In genomic region chr11:2844116-2844515, GRCh38 we compare ENCODE assay signal across 28 cellular contexts. TPM values are rescaled to one million over a fixed set of nuclear protein-coding genes. Genes with fewer than 3 reads are reported as not detected.
DNase-seq lines count a peak whose midpoint lies in the region; ATAC-seq, FAIRE-seq and TF ChIP-seq lines count a peak whose summit lies in the region.
"Had no signal": no experiment of that assay in that cellular context is flagged by ENCODE, and none has a peak within 500 bp of the region (broad histone marks: within the 10 kb centered on the region; RNA-seq: fewer than 3 reads in every experiment).

No MANE protein-coding gene starts in this region.

- no peak overlapping the region for H2AFZ ChIP-seq in DND-41 (ENCODE audit: low read depth, low read length)
- H2AFZ ChIP-seq in astrocyte (ENCODE audit: low read depth, low read length) = no peak overlapping the region
- H2AFZ ChIP-seq in neuronal stem cell (ENCODE audit: low read length) = no peak overlapping the region

- H3K4me1 ChIP-seq in DND-41 (ENCODE audit: insufficient read depth, low read length) (no peaks in the 10 kb centered on the region), astrocyte (ENCODE audit: insufficient read depth, low read length) (peaks cover 2% of the 10 kb centered on the region), neuronal stem cell (ENCODE audit: control insufficient read depth in 2 of 2, insufficient read depth in 1 of 2, low read depth in 1 of 2, low read length in 2 of 2) (peaks cover 15 to 21% of the 10 kb centered on the region in 2 donors)
- H3K4me1 ChIP-seq: body of pancreas, gastrocnemius medialis, right lobe of liver, stomach, tibial artery had no signal

- DNase-seq in DND-41 (peak; percentile 54), astrocyte (ENCODE audit: low read depth) (peak; percentile 15), neuronal stem cell (ENCODE audit: low spot score) (no peak), NCI-H1105 treated with DMSO at 0.1 percent for 48 hours (lab: John Stamatoyannopoulos, UW) (no peak)
- peak; percentile 34 for DNase-seq in Jurkat, Clone E6-1 (ENCODE audit: low read depth, low spot score)
- no peak for DNase-seq in effector CD4-positive, alpha-beta T cell
- DNase-seq: activated CD4-positive, alpha-beta T cell treated with anti-CD3 and anti-CD28 coated beads, Interleukin-2, amount 50 U/mL, for 4 hours; activated CD4-positive, CD25-positive, alpha-beta regulatory T cell; activated CD8-positive, alpha-beta memory T cell treated with anti-CD3 and anti-CD28 coated beads, Interleukin-2, amount 50 U/mL, for 48 hours; activated naive CD8-positive, alpha-beta T cell treated with anti-CD3 and anti-CD28 coated beads, Interleukin-2, amount 10 ng/mL, durations not matched to agents 7 days and 5 days; body of pancreas; CD8-positive, alpha-beta memory T cell; DMS153; gastrocnemius medialis; H7; hypothalamus; left ventricle myocardium superior; NCI-H2029 treated with DMSO at 0.1 percent for 48 hours; NCI-H446; NCI-H82; right lobe of liver; SHP77; stomach; tibial artery had no signal

- H3K14ac ChIP-seq in neuronal stem cell (ENCODE audit: low read length) = no peak overlapping the region

- H3K27me3 Mint-ChIP-seq in astrocyte (ENCODE audit: low read depth, unreplicated experiment) = peaks cover 48% of the 10 kb centered on the region
- H3K27me3 Mint-ChIP-seq: activated naive CD8-positive, alpha-beta T cell treated with anti-CD3 and anti-CD28 coated beads, Interleukin-2, amount 10 ng/mL, durations not matched to agents 7 days and 5 days; CD8-positive, alpha-beta memory T cell had no signal

- peak overlapping the region; percentile 21 for H2BK5ac ChIP-seq in neuronal stem cell (ENCODE audit: low read length)

- peaks cover 5% of the 10 kb centered on the region for H3K79me1 ChIP-seq in neuronal stem cell (ENCODE audit: low read depth, low read length)

- H4K91ac ChIP-seq in neuronal stem cell (ENCODE audit: low read depth, low read length, poor library complexity) = no peak overlapping the region

- no peaks in the 10 kb centered on the region for H3K79me2 ChIP-seq in DND-41 (ENCODE audit: insufficient read depth, low read length)
- no peaks in the 10 kb centered on the region for H3K79me2 ChIP-seq in astrocyte (ENCODE audit: insufficient read depth, low read length)

- H2BK15ac ChIP-seq in neuronal stem cell (ENCODE audit: low read length) = peak overlapping the region; percentile 0

- no peaks in the 10 kb centered on the region for H3K36me3 Mint-ChIP-seq in astrocyte (ENCODE audit: low read depth, unreplicated experiment)
- H3K36me3 Mint-ChIP-seq: activated naive CD8-positive, alpha-beta T cell treated with anti-CD3 and anti-CD28 coated beads, Interleukin-2, amount 10 ng/mL, durations not matched to agents 7 days and 5 days; CD8-positive, alpha-beta memory T cell had no signal

- no peak for FAIRE-seq in astrocyte (lab: Jason Lieb, UNC)
- FAIRE-seq: GM12891 had no signal

- H3K27ac ChIP-seq in DND-41 (ENCODE audit: low read length) (no peak overlapping the region), astrocyte (ENCODE audit: low read depth, low read length) (no peak overlapping the region), neuronal stem cell (replicated peaks; ENCODE audit: low read length) (no peak overlapping the region)
- H3K27ac ChIP-seq: body of pancreas, gastrocnemius medialis, right lobe of liver, stomach, tibial artery had no signal

- peak overlapping the region; percentile 68 for H3K18ac ChIP-seq in neuronal stem cell (ENCODE audit: low read length)

- H4K20me1 ChIP-seq in DND-41 (ENCODE audit: insufficient read depth, low read length) (peaks cover 10% of the 10 kb centered on the region; the same call in 1 of the 2 replicates), astrocyte (ENCODE audit: insufficient read depth, low read length) (no peaks in the 10 kb centered on the region)

- H3K4me3 ChIP-seq in DND-41 (ENCODE audit: low read depth in 1 of 2, low read length in 2 of 2) (no peak overlapping the region), astrocyte (ENCODE audit: insufficient read depth, low read depth, low read length) (no peak overlapping the region), neuronal stem cell (ENCODE audit: low read length in 2 of 2) (no peak overlapping the region)
- no peak overlapping the region for H3K4me3 ChIP-seq in Jurkat, Clone E6-1 (ENCODE audit: low read length)
- H3K4me3 ChIP-seq: body of pancreas, gastrocnemius medialis, right lobe of liver, stomach, tibial artery had no signal

- peak overlapping the region; percentile 51 for H2BK120ac ChIP-seq in neuronal stem cell (ENCODE audit: low read depth, low read length)

- peak overlapping the region; percentile 65 for H2BK12ac ChIP-seq in neuronal stem cell (ENCODE audit: low read length)

- peaks cover 14% of the 10 kb centered on the region for H3K4me1 Mint-ChIP-seq in astrocyte (ENCODE audit: low read depth, unreplicated experiment)
- H3K4me1 Mint-ChIP-seq: activated naive CD8-positive, alpha-beta T cell treated with anti-CD3 and anti-CD28 coated beads, Interleukin-2, amount 10 ng/mL, durations not matched to agents 7 days and 5 days had no signal

- H3K36me3 ChIP-seq in DND-41 (ENCODE audit: insufficient read depth, low read length) = no peaks in the 10 kb centered on the region
- H3K36me3 ChIP-seq in astrocyte (ENCODE audit: insufficient read depth, low read length) = no peaks in the 10 kb centered on the region
- H3K36me3 ChIP-seq in neuronal stem cell (replicated peaks in 1 of 2; ENCODE audit: control insufficient read depth in 2 of 2, insufficient read depth in 2 of 2, low read length in 2 of 2) = no peaks in the 10 kb centered on the region
- H3K36me3 ChIP-seq: gastrocnemius medialis, right lobe of liver, tibial artery had no signal

- H3K27ac Mint-ChIP-seq in astrocyte (ENCODE audit: unreplicated experiment) = no peak overlapping the region
- H3K27ac Mint-ChIP-seq: activated naive CD8-positive, alpha-beta T cell treated with anti-CD3 and anti-CD28 coated beads, Interleukin-2, amount 10 ng/mL, durations not matched to agents 7 days and 5 days had no signal

- H3K4me2 ChIP-seq in DND-41 (ENCODE audit: insufficient read depth, low read length) = no peak overlapping the region
- H3K4me2 ChIP-seq in astrocyte (ENCODE audit: low read length) = no peak overlapping the region
- no peak overlapping the region for H3K4me2 ChIP-seq in neuronal stem cell (ENCODE audit: insufficient read depth, low read length, poor library complexity, severe bottlenecking)

- H3K4ac ChIP-seq in neuronal stem cell (ENCODE audit: low read length) = no peak overlapping the region

- TF ChIP-seq CTCF in DND-41 (IDR thresholded peaks at IDR 0.05; ENCODE audit: borderline replicate concordance, extremely low read depth, low read length, poor library complexity, severe bottlenecking) (no peak), astrocyte (IDR thresholded peaks at IDR 0.05; ENCODE audit: insufficient read depth, low read depth, low read length) (no peak)

- no peak overlapping the region for H3K4me3 Mint-ChIP-seq in astrocyte (ENCODE audit: unreplicated experiment)
- H3K4me3 Mint-ChIP-seq: activated naive CD8-positive, alpha-beta T cell treated with anti-CD3 and anti-CD28 coated beads, Interleukin-2, amount 10 ng/mL, durations not matched to agents 7 days and 5 days; CD8-positive, alpha-beta memory T cell; neural crest cell had no signal

- no peak overlapping the region for H3K9ac ChIP-seq in DND-41 (ENCODE audit: low read depth, low read length)
- H3K9ac ChIP-seq in astrocyte (ENCODE audit: low read length) = no peak overlapping the region
- H3K9ac ChIP-seq in neuronal stem cell (ENCODE audit: low read depth, low read length, poor library complexity) = no peak overlapping the region

- H3K9me3 Mint-ChIP-seq in astrocyte (ENCODE audit: unreplicated experiment) = no peaks in the 10 kb centered on the region
- H3K9me3 Mint-ChIP-seq: activated naive CD8-positive, alpha-beta T cell treated with anti-CD3 and anti-CD28 coated beads, Interleukin-2, amount 10 ng/mL, durations not matched to agents 7 days and 5 days; CD8-positive, alpha-beta memory T cell; neural crest cell had no signal

- peak overlapping the region; percentile 81 for H2AK5ac ChIP-seq in neuronal stem cell (ENCODE audit: low read depth, low read length)

- WGBS in neuronal stem cell (ENCODE audit: extremely low coverage in 2 of 2, insufficient read length in 2 of 2, insufficient replicate concordance in 1 of 2), 2 donors = no CpG with 5 or more reads among the region's 9 CpGs

- no peak overlapping the region for H4K8ac ChIP-seq in neuronal stem cell (ENCODE audit: low read depth, low read length)

- ATAC-seq in DND-41 (ENCODE audit: insufficient read depth, low read depth) (peak; percentile 86), GM19452 (IDR thresholded peaks at IDR 0.05; ENCODE audit: unreplicated experiment) (no peak)
- ATAC-seq: body of pancreas, esophagus mucosa, gastrocnemius medialis, left ventricle myocardium superior, right lobe of liver had no signal

- H3K23ac ChIP-seq in neuronal stem cell (ENCODE audit: low read depth, low read length, poor library complexity) = peak overlapping the region; percentile 94

- H3K27me3 ChIP-seq in DND-41 (ENCODE audit: insufficient read depth, low read length, poor library complexity) (no peaks in the 10 kb centered on the region), astrocyte (ENCODE audit: insufficient read depth, low read length) (no peaks in the 10 kb centered on the region), neuronal stem cell (ENCODE audit: control insufficient read depth in 3 of 3, insufficient read depth in 3 of 3, low read depth in 1 of 3, low read length in 3 of 3) (peaks cover 0 to 52% (median 2%) of the 10 kb centered on the region in 3 experiments)
- H3K27me3 ChIP-seq: body of pancreas, gastrocnemius medialis, right lobe of liver, stomach had no signal

- H3K9me3 ChIP-seq in DND-41 (ENCODE audit: insufficient read depth, low read length, severe bottlenecking) = no peaks in the 10 kb centered on the region
- no peaks in the 10 kb centered on the region for H3K9me3 ChIP-seq in astrocyte (ENCODE audit: insufficient read depth, low read depth, low read length)
- H3K9me3 ChIP-seq in neuronal stem cell (replicated peaks in 1 of 2; ENCODE audit: control insufficient read depth in 2 of 2, insufficient read depth in 1 of 2, low read depth in 1 of 2, low read length in 2 of 2) = no peaks in the 10 kb centered on the region
- H3K9me3 ChIP-seq: body of pancreas, gastrocnemius medialis, right lobe of liver, stomach, tibial artery had no signal

RNA-seq across cellular contexts. Expression of gene CDKN1C, which starts 41.5 kb away (rescaled TPM):
- polyA plus RNA-seq in Jurkat, Clone E6-1 (2012; ENCODE audit: insufficient read depth, insufficient read length) = 7.8 TPM
- 3.8 and 7.5 TPM in 2 replicates for total RNA-seq in astrocyte
- polyA plus RNA-seq in neuronal stem cell (2013, experiment 1 of 2) = 45.4 TPM
- polyA plus RNA-seq in neuronal stem cell (2013, experiment 2 of 2) = 48.3 TPM

Comparison
In these comparisons a context has a peak if more than half of its experiments do, and no peak if none do; other contexts are left out.
1. DNase-seq: peak in DND-41 (single experiment), Jurkat, Clone E6-1 (single experiment) and astrocyte (single experiment); none in neuronal stem cell (single experiment), NCI-H1105 treated with DMSO at 0.1 percent for 48 hours (single experiment) and effector CD4-positive, alpha-beta T cell (single experiment).